In the genomic region with DNA sequence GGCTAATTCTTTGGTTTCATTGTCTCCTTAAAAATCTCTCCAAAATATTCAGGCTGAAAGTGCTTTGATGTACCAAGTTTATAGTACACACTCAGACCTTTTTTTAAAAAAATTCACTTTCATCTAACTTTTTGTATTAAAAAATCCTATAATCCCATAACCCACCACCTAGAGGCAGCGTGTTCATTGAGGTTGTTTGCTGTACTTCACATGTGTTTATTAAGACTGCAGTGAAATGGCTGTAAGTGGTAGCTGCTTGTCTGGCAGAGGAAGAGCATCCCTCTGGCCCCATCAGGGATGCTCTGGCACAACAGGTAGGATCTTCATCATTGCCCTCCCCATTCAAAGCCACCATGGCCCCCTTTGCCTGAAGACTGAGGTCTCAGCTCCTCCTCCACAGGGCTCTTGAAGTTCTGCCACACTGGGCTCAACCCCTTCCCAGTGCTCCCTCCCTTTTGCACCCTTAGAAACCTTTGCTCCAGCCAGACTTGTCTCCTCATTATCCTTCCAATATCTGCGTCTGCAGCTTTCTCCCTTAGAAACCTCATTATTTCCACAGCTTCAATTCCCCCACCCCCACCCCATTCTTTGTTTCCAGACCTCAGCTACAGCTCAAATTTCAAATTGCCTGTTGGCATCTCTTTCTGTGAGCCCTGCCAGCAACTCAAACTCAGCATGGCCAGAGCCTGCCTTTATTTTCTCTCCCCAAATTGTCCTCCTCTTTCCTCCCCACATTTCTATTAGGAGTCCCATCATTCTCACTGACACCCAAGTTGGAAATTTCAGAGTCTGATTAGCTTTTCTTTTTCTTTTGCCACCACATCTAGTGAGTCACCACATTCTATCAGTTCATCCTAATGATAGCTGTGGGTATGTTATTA, we compare ENCODE assay signal across 10 cellular contexts.
DNase-seq lines count a peak whose midpoint lies in the region; ATAC-seq, FAIRE-seq and TF ChIP-seq lines count a peak whose summit lies in the region.
"Had no signal": no experiment of that assay in that cellular context is flagged by ENCODE, and none has a peak within 500 bp of the region (broad histone marks: within the 10 kb centered on the region; RNA-seq: fewer than 3 reads in every experiment).

No MANE protein-coding gene starts in this region.

- no peaks in the 10 kb centered on the region for H3K9me3 ChIP-seq in ascending aorta
- H3K9me3 ChIP-seq in spleen, result no peaks in the 10 kb centered on the region

- no peak for FAIRE-seq in urothelium cell line (lab: Jason Lieb, UNC)

- TF ChIP-seq CTCF in ascending aorta (IDR thresholded peaks at IDR 0.05), result no peak
- no peak for TF ChIP-seq CTCF in spleen (IDR thresholded peaks at IDR 0.05 in 8 of 11, conservative IDR thresholded peaks at IDR 0.05 in 3 of 11)

- H3K4me3 ChIP-seq in ascending aorta, result no peak overlapping the region
- H3K4me3 ChIP-seq in spleen, result no peak overlapping the region
- H3K4me3 ChIP-seq: SK-N-MC had no signal

- DNase-seq in Right ventricle myocardium inferior (ENCODE audit: missing footprints) (no peak), cardiac septum (ENCODE audit: low spot score) (no peak), ascending aorta (ENCODE audit: low spot score in 2 of 2) (no peak), kidney tubule cell (ENCODE audit: low spot score) (peak; percentile 8), urothelium cell line (ENCODE audit: low spot score) (peak; percentile 37), spleen (no peak)
- no peak for DNase-seq in stimulated activated CD4-positive, alpha-beta T cell treated with anti-CD3 and anti-CD28 coated beads, Interleukin-4, amount 100 ng/mL, for 24 hours

- ATAC-seq in Right ventricle myocardium inferior, result peak; percentile 23
- no peak for ATAC-seq in GM21360 (IDR thresholded peaks at IDR 0.05; ENCODE audit: unreplicated experiment)
- ATAC-seq: activated T-helper 17 cell treated with anti-CD3 and anti-CD28 coated beads, Interleukin-2, amount 50 U/mL, for 72 hours had no signal

- H3K4me1 ChIP-seq in ascending aorta, result peaks cover 11 to 40% of the 10 kb centered on the region in 2 donors
- H3K4me1 ChIP-seq in spleen, result no peaks in the 10 kb centered on the region

- peak overlapping the region; percentile 27 to 28 for H3K27ac ChIP-seq in ascending aorta
- no peak overlapping the region for H3K27ac ChIP-seq in spleen
- H3K27ac ChIP-seq: SK-N-MC had no signal

- intact Hi-C loops in Right ventricle myocardium inferior (cut with DNase I), result loop anchor here (10.0 kb wide), 1 partner anchor 220 kb away; no protein-coding TSS in a partner anchor
- intact Hi-C loops in cardiac septum (cut with DNase I), result no loop called here
- intact Hi-C loops in ascending aorta (cut with DNase I), result loop anchor here (5.0 to 10.0 kb wide), 5 partner anchors 133 to 990 kb away; a partner anchor contains a TSS
- intact Hi-C loops in spleen (cut with DNase I; ENCODE audit: low total_unique reads), result no loop called here

- H3K36me3 ChIP-seq in ascending aorta, result no peaks in the 10 kb centered on the region
- no peaks in the 10 kb centered on the region for H3K36me3 ChIP-seq in spleen

- TF ChIP-seq POLR2A in spleen (IDR thresholded peaks at IDR 0.05), result no peak

- no peaks in the 10 kb centered on the region for H3K27me3 ChIP-seq in ascending aorta
- peaks cover 0 to 7% (median 0%) of the 10 kb centered on the region in 7 donors for H3K27me3 ChIP-seq in spleen (replicated peaks in 1 of 7)

- WGBS in spleen, 5 donors, result 66 to 92% (median 73%) methylated on average over 2 of the region's 2 CpGs

Comparison
In these comparisons a context has a peak if more than half of its experiments do, and no peak if none do; other contexts are left out.
1. intact Hi-C loops: an anchor here in Right ventricle myocardium inferior (10.0 kb wide) and ascending aorta (5.0 to 10.0 kb wide); none called in cardiac septum and spleen.
2. DNase-seq: peak in kidney tubule cell (single experiment) and urothelium cell line (single experiment); none in Right ventricle myocardium inferior (single experiment), cardiac septum (single experiment), ascending aorta (0 of 2), spleen (single experiment) and stimulated activated CD4-positive, alpha-beta T cell treated with anti-CD3 and anti-CD28 coated beads, Interleukin-4, amount 100 ng/mL, for 24 hours (single experiment).
3. H3K27ac ChIP-seq: peak in ascending aorta (2 of 2); none in spleen (0 of 8).